8 cellular contexts compared by ENCODE assay signal in genomic region chr17:47531228-47531820, GRCh38. TPM values are rescaled to one million over a fixed set of nuclear protein-coding genes. Genes with fewer than 3 reads are reported as not detected.
DNase-seq lines count a peak whose midpoint lies in the region; ATAC-seq, FAIRE-seq and TF ChIP-seq lines count a peak whose summit lies in the region.
"Not testable (repeated sequence)": the region's sequence is repeated elsewhere in the genome, so short reads cannot be mapped to it uniquely, and the experiment has no call there.

No MANE protein-coding gene starts in this region.

- H3K79me2 ChIP-seq in astrocyte (ENCODE audit: insufficient read depth, low read length), result peaks cover 32% of the 10 kb centered on the region

- H3K9me3 Mint-ChIP-seq in astrocyte (ENCODE audit: unreplicated experiment), result not testable (repeated sequence)

- H3K27ac ChIP-seq in astrocyte (ENCODE audit: low read depth, low read length) (peak overlapping the region; percentile 33), heart right ventricle (peak overlapping the region; percentile 77 to 92 (median 86)), thymus (ENCODE audit: low read depth) (peak overlapping the region; percentile 70)

- TF ChIP-seq CTCF in GM06990 (IDR thresholded peaks at IDR 0.05; ENCODE audit: insufficient read depth, low read length, poor library complexity, severe bottlenecking); astrocyte (IDR thresholded peaks at IDR 0.05; ENCODE audit: insufficient read depth, low read depth, low read length); heart right ventricle (IDR thresholded peaks at IDR 0.05): not testable (repeated sequence)

- intact Hi-C loops in heart right ventricle (cut with DNase I), result loop anchor here in 1 of 10 donors (10.0 kb wide), 1 partner anchor 83 kb away; no protein-coding TSS in a partner anchor

- not testable (repeated sequence) for FAIRE-seq in astrocyte (lab: Jason Lieb, UNC)

- peak overlapping the region; percentile 76 for H3K4me3 ChIP-seq in GM06990 (replicated peaks; ENCODE audit: low read depth, low read length)
- H3K4me3 ChIP-seq in astrocyte (ENCODE audit: insufficient read depth, low read depth, low read length), result peak overlapping the region; percentile 61
- peak overlapping the region; percentile 41 to 69 (median 64) for H3K4me3 ChIP-seq in heart right ventricle
- H3K4me3 ChIP-seq in neuron (ENCODE audit: low read length), result peak overlapping the region; percentile 90
- peak overlapping the region; percentile 61 for H3K4me3 ChIP-seq in thymus (ENCODE audit: low read length)

- not testable (repeated sequence) for H3K36me3 ChIP-seq in GM06990 (ENCODE audit: control insufficient read depth, insufficient read depth, low read length); astrocyte (ENCODE audit: insufficient read depth, low read length); heart right ventricle; neuron (ENCODE audit: insufficient read depth, low read length); thymus (ENCODE audit: control insufficient read depth, insufficient read depth)

- H3K4me1 ChIP-seq in astrocyte (ENCODE audit: insufficient read depth, low read length); neuron (ENCODE audit: insufficient read depth, low read length); thymus (ENCODE audit: control insufficient read depth, insufficient read depth, low read length): not testable (repeated sequence)
- peaks cover 0 to 29% (median 17%) of the 10 kb centered on the region in 9 donors for H3K4me1 ChIP-seq in heart right ventricle

- not testable (repeated sequence) for H3K4me1 Mint-ChIP-seq in T-helper 17 cell; astrocyte (ENCODE audit: low read depth, unreplicated experiment)

- not testable (repeated sequence) for H3K27me3 ChIP-seq in GM06990 (replicated peaks; ENCODE audit: control insufficient read depth, insufficient read depth, low read length); astrocyte (ENCODE audit: insufficient read depth, low read length); heart right ventricle; neuron (ENCODE audit: insufficient read depth, low read length); thymus (ENCODE audit: control insufficient read depth, insufficient read depth)

- H3K9me3 ChIP-seq in T-helper 17 cell (ENCODE audit: control insufficient read depth, low read length, poor library complexity, severe bottlenecking); astrocyte (ENCODE audit: insufficient read depth, low read depth, low read length); heart right ventricle; neuron (ENCODE audit: low read length); thymus (ENCODE audit: control insufficient read depth): not testable (repeated sequence)

- peak; percentile 26 for ATAC-seq in GM21737 (IDR thresholded peaks at IDR 0.05; ENCODE audit: unreplicated experiment)
- ATAC-seq in HG03558 (IDR thresholded peaks at IDR 0.05; ENCODE audit: extremely low read depth, unreplicated experiment), result peak; percentile 10
- peak; percentile 30 for ATAC-seq in T-helper 17 cell
- ATAC-seq in heart right ventricle, result peak; percentile 8 to 79 (median 37)

- not testable (repeated sequence) for H3K27me3 Mint-ChIP-seq in T-helper 17 cell; astrocyte (ENCODE audit: low read depth, unreplicated experiment)

- peak; percentile 32 for DNase-seq in GM06990 (ENCODE audit: extremely low read depth, insufficient read length)
- not testable (repeated sequence) for DNase-seq in T-helper 17 cell; astrocyte (ENCODE audit: low read depth); heart right ventricle

- H3K36me3 Mint-ChIP-seq in T-helper 17 cell (ENCODE audit: low read depth); astrocyte (ENCODE audit: low read depth, unreplicated experiment): not testable (repeated sequence)

- H3K27ac Mint-ChIP-seq in T-helper 17 cell, result peak overlapping the region; percentile 86
- H3K27ac Mint-ChIP-seq in astrocyte (ENCODE audit: unreplicated experiment), result not testable (repeated sequence)

- H2AFZ ChIP-seq in astrocyte (ENCODE audit: low read depth, low read length); neuron (ENCODE audit: low read depth, low read length): not testable (repeated sequence)

- H4K20me1 ChIP-seq in astrocyte (ENCODE audit: insufficient read depth, low read length), result not testable (repeated sequence)

- not testable (repeated sequence) for H3K4me2 ChIP-seq in astrocyte (ENCODE audit: low read length)

- H3K9ac ChIP-seq in astrocyte (ENCODE audit: low read length), result peak overlapping the region; percentile 83

- 0 to 1% methylated on average over 6 to 21 of the region's 62 CpGs for WGBS in heart right ventricle, 2 donors
- WGBS in thymus, result under 1% methylated on average over 23 of the region's 62 CpGs

- peak overlapping the region; percentile 91 for H3K4me3 Mint-ChIP-seq in T-helper 17 cell
- not testable (repeated sequence) for H3K4me3 Mint-ChIP-seq in astrocyte (ENCODE audit: unreplicated experiment)

RNA-seq across cellular contexts. Expression of gene NPEPPS, which starts 0.4 kb away (rescaled TPM):
- total RNA-seq in T-helper 17 cell (100 to 1,000 TPM in 1 of 2 donors, 10 to 100 TPM in 1; 88.3 to 100 TPM), astrocyte (112 and 143 TPM in 2 replicates), heart right ventricle (100 to 1,000 TPM in 1 of 10 donors, 10 to 100 TPM in 9; 65.8 to 104 (median 86.9) TPM)
- polyA plus RNA-seq in heart right ventricle (10 to 100 TPM; 21.8 to 28.4 TPM), thymus (48.0 TPM)

Comparison
In these comparisons a context has a peak if more than half of its experiments do, and no peak if none do; other contexts are left out.
1. H3K27ac ChIP-seq: peak in every context shown above with its lines; median percentile 86 in heart right ventricle; 70 in thymus; 33 in astrocyte.